In genomic region chr10:69353981-69354635, GRCh38 we compare ENCODE assay signal across 24 cellular contexts.
DNase-seq lines count a peak whose midpoint lies in the region; ATAC-seq and TF ChIP-seq lines count a peak whose summit lies in the region.
"Had no signal": no experiment of that assay in that cellular context is flagged by ENCODE, and none has a peak within 500 bp of the region (broad histone marks: within the 10 kb centered on the region; RNA-seq: fewer than 3 reads in every experiment).

No MANE protein-coding gene starts in this region.

- intact Hi-C loops in activated CD4-positive, alpha-beta T cell treated with anti-CD3 and anti-CD28 coated beads for 36 hours (cut with DNase I, micrococcal nuclease), result no loop called here

- no peak for TF ChIP-seq CTCF in HL-60 (IDR thresholded peaks at IDR 0.05; ENCODE audit: insufficient read depth, low read length)

- H3K4me3 Mint-ChIP-seq in activated CD4-positive, alpha-beta T cell treated with anti-CD3 and anti-CD28 coated beads for 36 hours, result no peak overlapping the region
- H3K4me3 Mint-ChIP-seq in activated naive CD4-positive, alpha-beta T cell treated with anti-CD3 and anti-CD28 coated beads, Interleukin-2, amount 50 U/mL, for 24 hours, result peak overlapping the region; percentile 67
- peak overlapping the region in 9 of 10 donors; percentile 14 to 75 (median 52) for H3K4me3 Mint-ChIP-seq in naive thymus-derived CD8-positive, alpha-beta T cell
- H3K4me3 Mint-ChIP-seq: activated B cell treated with CpG ODN at 0.5 μM for 24 hours; B cell; stimulated activated naive B cell treated with anti-CD40 and anti-IgM and Interleukin-4, amounts not matched to agents 10 μg/mL and 1 μg/mL and 100 μg/mL, for 72 hours had no signal

- H3K27ac ChIP-seq in HL-60 (replicated peaks), result peak overlapping the region; percentile 42
- H3K27ac ChIP-seq: gastroesophageal sphincter, parathyroid adenoma, sigmoid colon, SJSA1, upper lobe of left lung had no signal

- peaks cover 59% of the 10 kb centered on the region for H3K4me1 Mint-ChIP-seq in activated CD4-positive, alpha-beta T cell treated with anti-CD3 and anti-CD28 coated beads for 36 hours
- H3K4me1 Mint-ChIP-seq in activated naive CD4-positive, alpha-beta T cell treated with anti-CD3 and anti-CD28 coated beads, Interleukin-2, amount 50 U/mL, for 24 hours, result peaks cover 48% of the 10 kb centered on the region
- peaks cover 21 to 72% (median 55%) of the 10 kb centered on the region in 4 donors for H3K4me1 Mint-ChIP-seq in naive thymus-derived CD8-positive, alpha-beta T cell

- H3K27me3 Mint-ChIP-seq in activated CD4-positive, alpha-beta T cell treated with anti-CD3 and anti-CD28 coated beads for 36 hours, result no peaks in the 10 kb centered on the region
- no peaks in the 10 kb centered on the region for H3K27me3 Mint-ChIP-seq in activated naive CD4-positive, alpha-beta T cell treated with anti-CD3 and anti-CD28 coated beads, Interleukin-2, amount 50 U/mL, for 24 hours
- H3K27me3 Mint-ChIP-seq in naive thymus-derived CD8-positive, alpha-beta T cell, result no peaks in the 10 kb centered on the region
- H3K27me3 Mint-ChIP-seq: activated B cell treated with CpG ODN at 0.5 μM for 24 hours; B cell; stimulated activated naive B cell treated with anti-CD40 and anti-IgM and Interleukin-4, amounts not matched to agents 10 μg/mL and 1 μg/mL and 100 μg/mL, for 72 hours had no signal

- no peaks in the 10 kb centered on the region for H3K27me3 ChIP-seq in HL-60 (ENCODE audit: insufficient read depth, poor library complexity, severe bottlenecking)
- H3K27me3 ChIP-seq: gastroesophageal sphincter, MG63, sigmoid colon, SJSA1, upper lobe of left lung had no signal

- no peak overlapping the region for H3K4me3 ChIP-seq in HL-60 (replicated peaks; ENCODE audit: insufficient read depth, low read length)
- H3K4me3 ChIP-seq: gastroesophageal sphincter, HAP-1, MG63, sigmoid colon, SJSA1, upper lobe of left lung had no signal

- peak; percentile 34 for ATAC-seq in activated CD4-positive, alpha-beta T cell treated with anti-CD3 and anti-CD28 coated beads for 36 hours
- ATAC-seq in naive thymus-derived CD8-positive, alpha-beta T cell, result peak; percentile 71 to 83
- no peak for ATAC-seq in GM18909 (IDR thresholded peaks at IDR 0.05; ENCODE audit: poor library complexity, unreplicated experiment)
- no peak for ATAC-seq in HG02938 (IDR thresholded peaks at IDR 0.05; ENCODE audit: unreplicated experiment)
- ATAC-seq: esophagus mucosa; gastroesophageal sphincter; stimulated activated naive B cell treated with anti-CD40 and anti-IgM and Interleukin-4, amounts not matched to agents 10 μg/mL and 1 μg/mL and 100 μg/mL, for 72 hours had no signal

- CTCF ChIA-PET in activated CD4-positive, alpha-beta T cell treated with anti-CD3 and anti-CD28 coated beads for 36 hours (lab: Charles Lee), result interaction anchor here (0.7 to 1.7 kb wide), 6 partner anchors 8 to 118 kb away, joined by 3 to 5 read pairs (median 4); no protein-coding TSS in a partner anchor

- peaks cover 4% of the 10 kb centered on the region for H3K9me3 Mint-ChIP-seq in activated CD4-positive, alpha-beta T cell treated with anti-CD3 and anti-CD28 coated beads for 36 hours (ENCODE audit: low read depth)
- no peaks in the 10 kb centered on the region for H3K9me3 Mint-ChIP-seq in activated naive CD4-positive, alpha-beta T cell treated with anti-CD3 and anti-CD28 coated beads, Interleukin-2, amount 50 U/mL, for 24 hours
- H3K9me3 Mint-ChIP-seq in naive thymus-derived CD8-positive, alpha-beta T cell, result no peaks in the 10 kb centered on the region
- H3K9me3 Mint-ChIP-seq: activated B cell treated with CpG ODN at 0.5 μM for 24 hours had no signal

- POLR2A ChIA-PET in activated CD4-positive, alpha-beta T cell treated with anti-CD3 and anti-CD28 coated beads for 36 hours (lab: Charles Lee), result interaction anchor here (0.8 kb wide), 1 partner anchor 17 kb away, joined by 3 read pairs; no protein-coding TSS in a partner anchor
- POLR2A ChIA-PET in naive thymus-derived CD8-positive, alpha-beta T cell (lab: Charles Lee), result interaction anchor here (0.7 to 4.5 kb wide), 5 partner anchors 9 to 145 kb away, joined by 4 to 33 read pairs (median 5); no protein-coding TSS in a partner anchor

- peak overlapping the region; percentile 55 for H3K27ac Mint-ChIP-seq in activated CD4-positive, alpha-beta T cell treated with anti-CD3 and anti-CD28 coated beads for 36 hours
- peak overlapping the region; percentile 98 for H3K27ac Mint-ChIP-seq in activated naive CD4-positive, alpha-beta T cell treated with anti-CD3 and anti-CD28 coated beads, Interleukin-2, amount 50 U/mL, for 24 hours
- peak overlapping the region; percentile 78 to 96 (median 86) for H3K27ac Mint-ChIP-seq in naive thymus-derived CD8-positive, alpha-beta T cell
- H3K27ac Mint-ChIP-seq: activated B cell treated with CpG ODN at 0.5 μM for 24 hours; B cell; stimulated activated naive B cell treated with anti-CD40 and anti-IgM and Interleukin-4, amounts not matched to agents 10 μg/mL and 1 μg/mL and 100 μg/mL, for 72 hours had no signal

- peaks cover 49% of the 10 kb centered on the region for H3K36me3 Mint-ChIP-seq in activated CD4-positive, alpha-beta T cell treated with anti-CD3 and anti-CD28 coated beads for 36 hours (ENCODE audit: low read depth)
- H3K36me3 Mint-ChIP-seq in activated naive CD4-positive, alpha-beta T cell treated with anti-CD3 and anti-CD28 coated beads, Interleukin-2, amount 50 U/mL, for 24 hours, result peaks cover 8% of the 10 kb centered on the region
- peaks cover 0 to 12% (median 0%) of the 10 kb centered on the region in 3 donors for H3K36me3 Mint-ChIP-seq in naive thymus-derived CD8-positive, alpha-beta T cell

- no peak for DNase-seq in activated CD4-positive, alpha-beta T cell treated with anti-CD3 and anti-CD28 coated beads for 36 hours
- DNase-seq in activated CD4-positive, alpha-beta T cell treated with anti-CD3 and anti-CD28 coated beads, Interleukin-2, amount 50 U/mL, for 4 hours, result no peak
- peak in 1 of 2 experiments; percentile 60 for DNase-seq in HL-60 (ENCODE audit: low read depth in 1 of 2, low spot score in 1 of 2)
- peak in 2 of 10 donors; percentile 9 to 39 for DNase-seq in naive thymus-derived CD8-positive, alpha-beta T cell
- no peak for DNase-seq in NCI-H345 treated with DMSO at 0.1 percent for 48 hours (lab: John Stamatoyannopoulos, UW; ENCODE audit: unreplicated experiment)
- DNase-seq: 8988T; activated B cell treated with CpG ODN at 0.5 μM for 24 hours; activated CD8-positive, alpha-beta memory T cell treated with anti-CD3 and anti-CD28 coated beads, Interleukin-2, amount 50 U/mL, for 4 hours; MG63; NCI-H1436 treated with DMSO at 0.1 percent for 48 hours; NCI-H774; OCI-M1; sigmoid colon; stimulated activated naive B cell treated with anti-CD40 and anti-IgM and Interleukin-4, amounts not matched to agents 10 μg/mL and 1 μg/mL and 100 μg/mL, for 72 hours; upper lobe of left lung had no signal

Comparison
In these comparisons a context has a peak if more than half of its experiments do, and no peak if none do; other contexts are left out.
1. ATAC-seq: peak in activated CD4-positive, alpha-beta T cell treated with anti-CD3 and anti-CD28 coated beads for 36 hours (single experiment) and naive thymus-derived CD8-positive, alpha-beta T cell (2 of 2); none in GM18909 (single experiment) and HG02938 (single experiment).
2. Peak in every context shown above with its lines, with median percentiles within 50 percentile points of each other: H3K27ac Mint-ChIP-seq.